Comparison of ENCODE assay signal across 8 cellular contexts in genomic region chr16:50309527-50310307, GRCh38. TPM values are rescaled to one million over a fixed set of nuclear protein-coding genes. Genes with fewer than 3 reads are reported as not detected.
DNase-seq lines count a peak whose midpoint lies in the region; ATAC-seq, FAIRE-seq and TF ChIP-seq lines count a peak whose summit lies in the region.

No MANE protein-coding gene starts in this region.

- peaks cover 22% of the 10 kb centered on the region for H3K36me3 Mint-ChIP-seq in activated T-helper 1 cell treated with anti-CD3 and anti-CD28 coated beads, Interleukin-12 subunit alpha, Interleukin-12 subunit beta, Interleukin-2, Interleukin-4 antibody, amounts not matched to agents 30 ng/mL and 10 ng/mL and 1 ng/mL, durations not matched to agents 14 hours and 24 hours and 36 hours (ENCODE audit: low read depth)
- peaks cover 13% of the 10 kb centered on the region for H3K36me3 Mint-ChIP-seq in endothelial cell (ENCODE audit: low read depth, unreplicated experiment)

- H3K4me1 Mint-ChIP-seq in activated T-helper 1 cell treated with anti-CD3 and anti-CD28 coated beads, Interleukin-12 subunit alpha, Interleukin-12 subunit beta, Interleukin-2, Interleukin-4 antibody, amounts not matched to agents 30 ng/mL and 10 ng/mL and 1 ng/mL, durations not matched to agents 14 hours and 24 hours and 36 hours (ENCODE audit: low read depth), result peaks cover 15% of the 10 kb centered on the region
- H3K4me1 Mint-ChIP-seq in endothelial cell (ENCODE audit: unreplicated experiment), result peaks cover 12% of the 10 kb centered on the region

- H3K27ac Mint-ChIP-seq in activated T-helper 1 cell treated with anti-CD3 and anti-CD28 coated beads, Interleukin-12 subunit alpha, Interleukin-12 subunit beta, Interleukin-2, Interleukin-4 antibody, amounts not matched to agents 30 ng/mL and 10 ng/mL and 1 ng/mL, durations not matched to agents 14 hours and 24 hours and 36 hours, result peak overlapping the region; percentile 26
- H3K27ac Mint-ChIP-seq in endothelial cell (ENCODE audit: unreplicated experiment), result no peak overlapping the region

- no peaks in the 10 kb centered on the region for H3K27me3 Mint-ChIP-seq in activated T-helper 1 cell treated with anti-CD3 and anti-CD28 coated beads, Interleukin-12 subunit alpha, Interleukin-12 subunit beta, Interleukin-2, Interleukin-4 antibody, amounts not matched to agents 30 ng/mL and 10 ng/mL and 1 ng/mL, durations not matched to agents 14 hours and 24 hours and 36 hours (ENCODE audit: insufficient read depth)
- H3K27me3 Mint-ChIP-seq in endothelial cell (ENCODE audit: unreplicated experiment), result peaks cover 10% of the 10 kb centered on the region

- FAIRE-seq in GM12892 (lab: Jason Lieb, UNC), result no peak

- TF ChIP-seq CTCF in endothelial cell (IDR thresholded peaks at IDR 0.05; ENCODE audit: unreplicated experiment), result no peak

- H3K4me3 Mint-ChIP-seq in activated T-helper 1 cell treated with anti-CD3 and anti-CD28 coated beads, Interleukin-12 subunit alpha, Interleukin-12 subunit beta, Interleukin-2, Interleukin-4 antibody, amounts not matched to agents 30 ng/mL and 10 ng/mL and 1 ng/mL, durations not matched to agents 14 hours and 24 hours and 36 hours, result no peak overlapping the region
- H3K4me3 Mint-ChIP-seq in endothelial cell (ENCODE audit: unreplicated experiment), result no peak overlapping the region

- no peak for TF ChIP-seq POLR2A in GM12892 (IDR thresholded peaks at IDR 0.05; ENCODE audit: low read depth, low read length)

- DNase-seq in 8988T (peak; percentile 21), GM12892 (ENCODE audit: insufficient read length) (peak; percentile 19), left kidney (ENCODE audit: low read depth, low spot score) (peak; percentile 35), NCI-H187 (lab: John Stamatoyannopoulos, UW) (no peak), LoVo (ENCODE audit: low spot score) (no peak), endothelial cell (ENCODE audit: low spot score) (no peak)
- no peak for DNase-seq in activated T-helper 1 cell treated with anti-CD3 and anti-CD28 coated beads, Interleukin-12 subunit alpha, Interleukin-12 subunit beta, Interleukin-2, Interleukin-4 antibody, amounts not matched to agents 30 ng/mL and 10 ng/mL and 1 ng/mL, durations not matched to agents 14 hours and 24 hours and 36 hours (ENCODE audit: low spot score)

- ATAC-seq in HG03457 (IDR thresholded peaks at IDR 0.05; ENCODE audit: unreplicated experiment), result no peak

- intact Hi-C loops in activated T-helper 1 cell treated with anti-CD3 and anti-CD28 coated beads, Interleukin-12 subunit alpha, Interleukin-12 subunit beta, Interleukin-2, Interleukin-4 antibody, amounts not matched to agents 30 ng/mL and 10 ng/mL and 1 ng/mL, durations not matched to agents 14 hours and 24 hours and 36 hours (cut with micrococcal nuclease), result no loop called here

- H3K9me3 Mint-ChIP-seq in activated T-helper 1 cell treated with anti-CD3 and anti-CD28 coated beads, Interleukin-12 subunit alpha, Interleukin-12 subunit beta, Interleukin-2, Interleukin-4 antibody, amounts not matched to agents 30 ng/mL and 10 ng/mL and 1 ng/mL, durations not matched to agents 14 hours and 24 hours and 36 hours, result no peaks in the 10 kb centered on the region
- H3K9me3 Mint-ChIP-seq in endothelial cell (ENCODE audit: unreplicated experiment), result no peaks in the 10 kb centered on the region

RNA-seq across cellular contexts. Expression of gene ADCY7, which starts 43.4 kb away (rescaled TPM):
- polyA plus RNA-seq in GM12892 (2012; ENCODE audit: missing spikeins), result 21.9 TPM
- 78.0 and 81.9 TPM in 2 replicates for total RNA-seq in activated T-helper 1 cell treated with anti-CD3 and anti-CD28 coated beads, Interleukin-12 subunit alpha, Interleukin-12 subunit beta, Interleukin-2, Interleukin-4 antibody, amounts not matched to agents 30 ng/mL and 10 ng/mL and 1 ng/mL, durations not matched to agents 14 hours and 24 hours and 36 hours
- 3.2 TPM for total RNA-seq in endothelial cell (ENCODE audit: unreplicated experiment)

RNA-seq across cellular contexts. Expression of gene BRD7, which starts 59.1 kb away (rescaled TPM):
- polyA plus RNA-seq in GM12892 (2012; ENCODE audit: missing spikeins), result 57.2 TPM
- 88.8 and 91.0 TPM in 2 replicates for total RNA-seq in activated T-helper 1 cell treated with anti-CD3 and anti-CD28 coated beads, Interleukin-12 subunit alpha, Interleukin-12 subunit beta, Interleukin-2, Interleukin-4 antibody, amounts not matched to agents 30 ng/mL and 10 ng/mL and 1 ng/mL, durations not matched to agents 14 hours and 24 hours and 36 hours
- 112 TPM for total RNA-seq in endothelial cell (ENCODE audit: unreplicated experiment)

Comparison
In these comparisons a context has a peak if more than half of its experiments do, and no peak if none do; other contexts are left out.
1. DNase-seq: peak in 8988T (single experiment), GM12892 (single experiment) and left kidney (single experiment); none in activated T-helper 1 cell treated with anti-CD3 and anti-CD28 coated beads, Interleukin-12 subunit alpha, Interleukin-12 subunit beta, Interleukin-2, Interleukin-4 antibody, amounts not matched to agents 30 ng/mL and 10 ng/mL and 1 ng/mL, durations not matched to agents 14 hours and 24 hours and 36 hours (single experiment), NCI-H187 (0 of 2), LoVo (single experiment) and endothelial cell (single experiment).
2. RNA of gene ADCY7, which starts 43.4 kb away (total RNA-seq): 78.0 to 81.9 TPM in activated T-helper 1 cell treated with anti-CD3 and anti-CD28 coated beads, Interleukin-12 subunit alpha, Interleukin-12 subunit beta, Interleukin-2, Interleukin-4 antibody, amounts not matched to agents 30 ng/mL and 10 ng/mL and 1 ng/mL, durations not matched to agents 14 hours and 24 hours and 36 hours; 3.2 TPM in endothelial cell (single experiment); every median in the first group is over 10 times any median in the second.